Comparison of ENCODE assay signal across 11 cellular contexts in genomic region chr9:86207193-86207592, GRCh38. TPM values are rescaled to one million over a fixed set of nuclear protein-coding genes. Genes with fewer than 3 reads are reported as not detected.
"Had no signal": no experiment of that assay in that cellular context is flagged by ENCODE, and none has a peak within 500 bp of the region (broad histone marks: within the 10 kb centered on the region; RNA-seq: fewer than 3 reads in every experiment).

No MANE protein-coding gene starts in this region.

- H3K4me2 ChIP-seq: GM23338 had no signal

- H3K9me3 ChIP-seq: HAP-1 had no signal

- H3K4me1 ChIP-seq: HAP-1 had no signal

- H3K27ac ChIP-seq: GM23248 had no signal

- ATAC-seq: GM23338, HCT116 had no signal

- H3K9ac ChIP-seq: GM23248 had no signal

- H2AFZ ChIP-seq: GM23248, GM23338 had no signal

- H3K36me3 ChIP-seq: HAP-1 had no signal

- H3K4me3 ChIP-seq: GM23248, GM23338, HAP-1 had no signal

- DNase-seq: GM23248, GOT3, H7, H9, HCEC 1CT, HFFc6 had no signal

RNA-seq across cellular contexts. Expression of gene C9orf153, which starts 52.3 kb away (rescaled TPM):
- total RNA-seq: GM23248, GM23338, H1, H4, H7, HFFc6 had no signal
- polyA plus RNA-seq: H1 had no signal
